Comparison of ENCODE assay signal across 15 cellular contexts in the genomic region with DNA sequence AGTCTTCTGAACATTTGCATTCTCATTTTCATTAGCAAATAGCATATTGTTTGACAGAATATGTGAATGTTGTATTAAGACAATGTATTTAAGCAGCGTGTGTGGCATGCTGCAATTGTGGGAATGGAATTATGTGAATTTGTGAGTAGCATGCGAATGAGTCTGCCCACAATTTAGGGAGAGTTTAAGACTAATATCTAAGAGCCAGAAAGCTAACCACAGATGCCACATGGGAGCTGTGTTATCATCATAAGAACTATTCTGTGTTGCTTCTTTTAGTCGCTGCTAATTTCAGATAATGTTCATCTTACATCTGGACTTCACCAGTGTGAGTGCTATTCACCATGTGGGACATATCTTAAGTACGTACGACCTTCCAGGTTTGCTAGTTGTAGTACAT.
"Had no signal": no experiment of that assay in that cellular context is flagged by ENCODE, and none has a peak within 500 bp of the region (broad histone marks: within the 10 kb centered on the region; RNA-seq: fewer than 3 reads in every experiment).

No MANE protein-coding gene starts in this region.

- H3K27ac ChIP-seq: colonic mucosa, psoas muscle, sigmoid colon, SK-N-MC, thoracic aorta had no signal

- H3K4me1 ChIP-seq: colonic mucosa, psoas muscle, sigmoid colon had no signal

- H3K27me3 ChIP-seq: colonic mucosa, sigmoid colon had no signal

- H3K9me3 ChIP-seq: colonic mucosa, psoas muscle, sigmoid colon, thoracic aorta had no signal

- H3K36me3 ChIP-seq: colonic mucosa, sigmoid colon, thoracic aorta had no signal

- H3K4me3 ChIP-seq: colonic mucosa, psoas muscle, sigmoid colon, SK-N-MC, thoracic aorta had no signal

- DNase-seq: activated CD4-positive, alpha-beta T cell treated with anti-CD3 and anti-CD28 coated beads, Interleukin-2, amount 50 U/mL, for 4 hours; activated CD8-positive, alpha-beta memory T cell treated with anti-CD3 and anti-CD28 coated beads, Interleukin-2, amount 10 ng/mL, durations not matched to agents 7 days and 5 days; activated effector memory CD4-positive, alpha-beta T cell treated with anti-CD3 and anti-CD28 coated beads, Interleukin-2, amount 50 U/mL, for 16 hours; activated T-cell treated with anti-CD3 and anti-CD28 coated beads, Interleukin-2, amount 50 U/mL, for 24 hours; caudate nucleus; colonic mucosa; effector CD4-positive, alpha-beta T cell; foreskin fibroblast; left colon; occipital lobe; psoas muscle; sigmoid colon; stimulated activated CD4-positive, alpha-beta T cell treated with anti-CD3 and anti-CD28 coated beads, Interleukin-4, amount 100 ng/mL, for 1 hour had no signal
